8 cellular contexts compared by ENCODE assay signal in the genomic region with DNA sequence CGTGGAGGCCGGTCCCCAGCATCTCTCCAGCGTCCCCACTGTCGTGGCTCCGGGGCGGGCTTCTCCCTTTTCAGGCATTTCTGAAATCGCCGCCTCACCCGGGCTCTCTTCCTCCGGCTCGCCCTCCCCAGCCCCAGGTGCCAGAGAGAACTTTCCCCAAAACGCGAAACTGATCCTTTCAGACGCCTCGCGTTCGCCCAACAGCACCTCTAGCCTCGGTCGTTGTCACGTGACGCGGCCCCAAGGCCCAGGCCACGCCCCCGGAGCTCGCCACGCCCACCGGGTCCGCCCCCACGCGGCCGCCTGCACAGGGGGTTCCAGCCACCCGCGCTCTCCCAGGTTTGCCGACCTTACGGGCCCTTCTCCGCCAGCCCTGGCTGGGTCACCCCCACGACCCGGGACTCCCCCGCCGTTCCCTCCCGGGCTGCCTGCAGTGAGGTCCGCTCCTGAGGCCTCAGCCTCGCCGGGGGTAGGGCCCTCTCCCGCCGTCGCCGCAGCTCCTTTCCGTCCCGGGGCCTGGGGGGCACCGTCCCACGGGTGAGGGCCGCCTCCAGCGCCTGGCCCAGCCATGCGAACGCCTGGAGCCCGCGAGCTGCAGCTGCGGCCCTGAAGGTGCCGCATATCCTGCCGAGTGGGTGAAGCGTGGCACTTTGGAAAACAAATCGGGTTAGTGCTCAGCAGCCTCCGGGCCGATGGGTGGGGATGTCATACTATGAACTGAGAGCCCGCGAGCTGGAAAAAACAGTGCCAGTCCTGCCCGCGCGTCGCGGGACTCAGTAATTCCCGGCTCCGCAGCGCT. TPM values are rescaled to one million over a fixed set of nuclear protein-coding genes. Genes with fewer than 3 reads are reported as not detected.
DNase-seq lines count a peak whose midpoint lies in the region; ATAC-seq and TF ChIP-seq lines count a peak whose summit lies in the region.

No MANE protein-coding gene starts in this region.

- H3K27me3 Mint-ChIP-seq in activated B cell treated with CpG ODN at 0.5 μM for 24 hours = no peaks in the 10 kb centered on the region

- peak; percentile 17; the same call in 1 of the 2 replicates for TF ChIP-seq CTCF in A673 (conservative IDR thresholded peaks at IDR 0.05; ENCODE audit: low read depth, low read length)
- no peak for TF ChIP-seq CTCF in activated B cell treated with CpG ODN at 0.5 μM for 24 hours (IDR thresholded peaks at IDR 0.05)
- TF ChIP-seq CTCF in kidney epithelial cell (IDR thresholded peaks at IDR 0.05; ENCODE audit: insufficient read depth, low read length, poor library complexity, severe bottlenecking) = no peak

- peaks cover 5% of the 10 kb centered on the region for H3K4me1 ChIP-seq in A673 (ENCODE audit: insufficient read depth, low read length, poor library complexity, severe bottlenecking)

- POLR2A ChIA-PET in A673 (lab: Charles Lee; ENCODE audit: low non-redundant PET) (no interaction called here), activated B cell treated with CpG ODN at 0.5 μM for 24 hours (lab: Charles Lee) (interaction anchor here (0.6 to 3.4 kb wide), 20 partner anchors 10 to 320 kb away, joined by 3 to 57 read pairs (median 8); a partner anchor contains a TSS)

- H3K27ac Mint-ChIP-seq in activated B cell treated with CpG ODN at 0.5 μM for 24 hours = peak overlapping the region; percentile 68

- H3K36me3 Mint-ChIP-seq in activated B cell treated with CpG ODN at 0.5 μM for 24 hours (ENCODE audit: low read depth) = peaks cover 1% of the 10 kb centered on the region

- H3K36me3 ChIP-seq in A673 (ENCODE audit: insufficient read depth, low read length, poor library complexity, severe bottlenecking) (no peaks in the 10 kb centered on the region), kidney epithelial cell (ENCODE audit: control insufficient read depth, insufficient read depth, low read length) (no peaks in the 10 kb centered on the region)

- H3K9me3 Mint-ChIP-seq in activated B cell treated with CpG ODN at 0.5 μM for 24 hours = no peaks in the 10 kb centered on the region

- CTCF ChIA-PET in A673 (lab: Charles Lee) = interaction anchor here (1.2 to 2.1 kb wide), 2 partner anchors 14 to 18 kb away, joined by 4 to 8 read pairs; no protein-coding TSS in a partner anchor
- CTCF ChIA-PET in activated B cell treated with CpG ODN at 0.5 μM for 24 hours (lab: Charles Lee) = interaction anchor here (0.6 to 3.1 kb wide), 11 partner anchors 16 to 249 kb away, joined by 3 to 33 read pairs (median 4); a partner anchor contains a TSS

- DNase-seq in A673 (ENCODE audit: low spot score) (peak; percentile 88), NCI-H2171 (lab: John Stamatoyannopoulos, UW) (peak; percentile 88), activated B cell treated with CpG ODN at 0.5 μM for 24 hours (peak; percentile 99), caudate nucleus (lab: John Stamatoyannopoulos, UW) (peak; percentile 14 to 94 (median 79)), kidney epithelial cell (ENCODE audit: low read depth) (no peak)
- DNase-seq in stimulated activated CD4-positive, alpha-beta T cell treated with anti-CD3 and anti-CD28 coated beads, Interleukin-1b, Interleukin-23, amount 100 ng/mL, for 1 hour (ENCODE audit: low read depth in 2 of 2) = peak; percentile 80 to 95

- no TSS peak for BruUV-seq in A673 (replicated peaks; lab: Mats Ljungman, UMichigan)

- ATAC-seq in GM18511 (IDR thresholded peaks at IDR 0.05; ENCODE audit: unreplicated experiment) (peak; percentile 92), HG02973 (IDR thresholded peaks at IDR 0.05; ENCODE audit: unreplicated experiment) (peak; percentile 92), activated B cell treated with CpG ODN at 0.5 μM for 24 hours (ENCODE audit: low read depth) (peak; percentile 91)

- H3K4me3 Mint-ChIP-seq in activated B cell treated with CpG ODN at 0.5 μM for 24 hours = peak overlapping the region; percentile 88

- H3K27me3 ChIP-seq in A673 (replicated peaks; ENCODE audit: insufficient read depth, low read depth, low read length, poor library complexity) (no peaks in the 10 kb centered on the region), kidney epithelial cell (ENCODE audit: control insufficient read depth, insufficient read depth, low read length) (no peaks in the 10 kb centered on the region)

- H3K27ac ChIP-seq in A673 (ENCODE audit: low read depth, low read length, poor library complexity, severe bottlenecking) (peak overlapping the region; percentile 76), caudate nucleus (ENCODE audit: low read depth, low read length) (peak overlapping the region; percentile 52)

- H3K4me3 ChIP-seq in A673 (ENCODE audit: low read depth, low read length, poor library complexity, severe bottlenecking) = peak overlapping the region; percentile 77
- H3K4me3 ChIP-seq in kidney epithelial cell (ENCODE audit: low read depth, low read length) = peak overlapping the region; percentile 68

- H3K9me3 ChIP-seq in A673 (ENCODE audit: low read depth, low read length, poor library complexity, severe bottlenecking) = no peaks in the 10 kb centered on the region

- H3K4me1 Mint-ChIP-seq in activated B cell treated with CpG ODN at 0.5 μM for 24 hours = peaks cover 25% of the 10 kb centered on the region

- intact Hi-C loops in A673 (cut with micrococcal nuclease; ENCODE audit: unreplicated experiment) (loop anchor here (5.0 kb wide), 1 partner anchor 39 kb away; no protein-coding TSS in a partner anchor), activated B cell treated with CpG ODN at 0.5 μM for 24 hours (cut with micrococcal nuclease) (loop anchor here (1.0 kb wide), 6 partner anchors 10 to 84 kb away; a partner anchor contains a TSS)

RNA-seq across cellular contexts. Expression of a gene that starts 21.0 kb away (rescaled TPM):
- total RNA-seq in A673 (2021) = 638 and 640 TPM in 2 replicates
- 600 and 642 TPM in 2 replicates for total RNA-seq in activated B cell treated with CpG ODN at 0.5 μM for 24 hours
- total RNA-seq in kidney epithelial cell = 353 and 462 TPM in 2 replicates
